Comparison of ENCODE assay signal across 30 cellular contexts in genomic region chr6:140398076-140398475, GRCh38.
"Had no signal": no experiment of that assay in that cellular context is flagged by ENCODE, and none has a peak within 500 bp of the region (broad histone marks: within the 10 kb centered on the region; RNA-seq: fewer than 3 reads in every experiment).

No MANE protein-coding gene starts in this region.

- H3K27ac Mint-ChIP-seq: immature natural killer cell; naive thymus-derived CD8-positive, alpha-beta T cell; nephron; progenitor cell of endocrine pancreas; stimulated activated naive B cell treated with anti-CD40 and anti-IgM and Interleukin-4, amounts not matched to agents 10 μg/mL and 1 μg/mL and 100 μg/mL, for 72 hours had no signal

- DNase-seq: hypothalamus; immature natural killer cell; islet precursor cell; kidney glomerular epithelial cell; left cardiac atrium; left ventricle myocardium superior; lower lobe of right lung; mammary epithelial cell; mesenchymal stem cell; naive thymus-derived CD8-positive, alpha-beta T cell; nucleus accumbens; ovary; right lobe of liver; stimulated activated CD4-positive, alpha-beta T cell treated with anti-CD3 and anti-CD28 coated beads, Interleukin-12 subunit alpha, Interleukin-12 subunit beta, amount 100 ng/mL, for 4 hours; stimulated activated CD4-positive, alpha-beta T cell treated with anti-CD3 and anti-CD28 coated beads, Interleukin-15, amount 100 ng/mL, for 24 hours; stimulated activated CD4-positive, alpha-beta T cell treated with anti-CD3 and anti-CD28 coated beads, Interleukin-2, amount 100 ng/mL, for 24 hours; stimulated activated CD4-positive, alpha-beta T cell treated with anti-CD3 and anti-CD28 coated beads, Interleukin-4, amount 100 ng/mL, for 1 hour; stimulated activated naive B cell treated with anti-CD40 and anti-IgM and Interleukin-4, amounts not matched to agents 10 μg/mL and 1 μg/mL and 100 μg/mL, for 72 hours; stimulated activated naive CD8-positive, alpha-beta T cell treated with anti-CD3 and anti-CD28 coated beads, Interleukin-15, Interleukin-2, amounts not matched to agents 100 U/mL and 50 U/mL, for 24 hours; stomach; testis; thyroid gland; transverse colon; upper lobe of left lung had no signal

- H3K4me3 ChIP-seq: lower lobe of right lung, ovary, right atrium auricular region, right lobe of liver, stomach, testis, thyroid gland, transverse colon, upper lobe of left lung, vagina had no signal

- H3K4me1 ChIP-seq: lower lobe of right lung, right atrium auricular region, stomach, testis, thyroid gland, transverse colon, upper lobe of left lung, vagina had no signal

- H3K4me1 Mint-ChIP-seq: immature natural killer cell; naive thymus-derived CD8-positive, alpha-beta T cell; nephron; neural crest cell; stimulated activated naive B cell treated with anti-CD40 and anti-IgM and Interleukin-4, amounts not matched to agents 10 μg/mL and 1 μg/mL and 100 μg/mL, for 72 hours had no signal

- H3K9me3 ChIP-seq: lower lobe of right lung, ovary, right atrium auricular region, right lobe of liver, stomach, testis, thyroid gland, transverse colon, upper lobe of left lung, vagina had no signal

- H3K27me3 ChIP-seq: ovary, right atrium auricular region, right lobe of liver, stomach, testis, thyroid gland, transverse colon, upper lobe of left lung, vagina had no signal

- H3K36me3 ChIP-seq: lower lobe of right lung, ovary, right atrium auricular region, right lobe of liver, stomach, thyroid gland, transverse colon, upper lobe of left lung, vagina had no signal

- H3K36me3 Mint-ChIP-seq: immature natural killer cell; naive thymus-derived CD8-positive, alpha-beta T cell; stimulated activated naive B cell treated with anti-CD40 and anti-IgM and Interleukin-4, amounts not matched to agents 10 μg/mL and 1 μg/mL and 100 μg/mL, for 72 hours had no signal

- H3K9me3 Mint-ChIP-seq: nephron; neural crest cell; stimulated activated naive B cell treated with anti-CD40 and anti-IgM and Interleukin-4, amounts not matched to agents 10 μg/mL and 1 μg/mL and 100 μg/mL, for 72 hours had no signal

- H3K27ac ChIP-seq: lower lobe of right lung, ovary, right atrium auricular region, right lobe of liver, stomach, testis, thyroid gland, transverse colon, upper lobe of left lung, vagina had no signal

- ATAC-seq: left cardiac atrium; left lobe of liver; left ventricle myocardium superior; lower lobe of right lung; naive thymus-derived CD8-positive, alpha-beta T cell; right lobe of liver; stimulated activated naive B cell treated with anti-CD40 and anti-IgM and Interleukin-4, amounts not matched to agents 10 μg/mL and 1 μg/mL and 100 μg/mL, for 72 hours; stimulated activated naive CD8-positive, alpha-beta T cell treated with anti-CD3 and anti-CD28 coated beads, Interleukin-15, Interleukin-2, amounts not matched to agents 100 U/mL and 50 U/mL, for 24 hours had no signal

- H3K4me3 Mint-ChIP-seq: immature natural killer cell; naive thymus-derived CD8-positive, alpha-beta T cell; nephron; neural crest cell; stimulated activated naive B cell treated with anti-CD40 and anti-IgM and Interleukin-4, amounts not matched to agents 10 μg/mL and 1 μg/mL and 100 μg/mL, for 72 hours had no signal

- H3K27me3 Mint-ChIP-seq: naive thymus-derived CD8-positive, alpha-beta T cell; progenitor cell of endocrine pancreas; stimulated activated naive B cell treated with anti-CD40 and anti-IgM and Interleukin-4, amounts not matched to agents 10 μg/mL and 1 μg/mL and 100 μg/mL, for 72 hours had no signal
